ENCODE assay signal across 15 cellular contexts in the genomic region with DNA sequence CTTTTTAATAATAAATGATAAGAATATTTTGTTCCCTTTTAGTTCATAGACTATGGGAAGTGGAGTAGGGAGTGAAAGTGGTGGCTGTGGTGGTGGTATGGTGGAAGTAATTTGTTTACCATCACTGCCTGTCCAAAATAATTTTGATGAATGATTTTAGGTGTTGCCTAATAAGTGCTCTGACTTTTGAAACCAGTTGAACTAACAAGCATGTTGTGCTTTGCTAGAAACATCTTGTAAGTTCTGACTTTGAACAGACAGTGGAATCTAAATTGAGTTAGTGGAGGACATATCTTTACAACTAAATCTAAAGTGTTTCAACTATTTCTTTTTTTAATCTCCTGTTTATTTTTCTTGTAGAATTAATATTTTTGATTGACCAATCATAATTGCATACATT. TPM values are rescaled to one million over a fixed set of nuclear protein-coding genes. Genes with fewer than 3 reads are reported as not detected.
DNase-seq lines count a peak whose midpoint lies in the region; ATAC-seq, FAIRE-seq and TF ChIP-seq lines count a peak whose summit lies in the region.
"Had no signal": no experiment of that assay in that cellular context is flagged by ENCODE, and none has a peak within 500 bp of the region (broad histone marks: within the 10 kb centered on the region; RNA-seq: fewer than 3 reads in every experiment).

No MANE protein-coding gene starts in this region.

- H3K4me1 Mint-ChIP-seq in activated CD8-positive, alpha-beta T cell treated with anti-CD3 and anti-CD28 coated beads, Interleukin-2, amount 10 ng/mL, durations not matched to agents 7 days and 5 days (ENCODE audit: low read depth): no peaks in the 10 kb centered on the region
- H3K4me1 Mint-ChIP-seq: H9 had no signal

- H4K20me1 ChIP-seq in HepG2 (ENCODE audit: insufficient read depth, low read length): peaks cover 19% of the 10 kb centered on the region; the same call in 1 of the 2 replicates
- no peaks in the 10 kb centered on the region for H4K20me1 ChIP-seq in GM12878 (ENCODE audit: control insufficient read depth, insufficient read depth)

- H3K4me2 ChIP-seq in HepG2 (ENCODE audit: low read depth, low read length) (no peak overlapping the region), GM12878 (ENCODE audit: control insufficient read depth, insufficient read depth) (no peak overlapping the region)

- H3K4me1 ChIP-seq in right lobe of liver (no peaks in the 10 kb centered on the region), HepG2 (ENCODE audit: insufficient read depth, low read length) (no peaks in the 10 kb centered on the region), GM12878 (ENCODE audit: control insufficient read depth, insufficient read depth, low read length) (no peaks in the 10 kb centered on the region; the same call in 1 of the 2 replicates), sigmoid colon (peaks cover 0 to 38% (median 28%) of the 10 kb centered on the region in 4 donors)

- FAIRE-seq in HepG2 (lab: Jason Lieb, UNC): no peak
- FAIRE-seq in GM12878 (lab: Jason Lieb, UNC): no peak

- H3K4me3 ChIP-seq in right lobe of liver (no peak overlapping the region), HepG2 (replicated peaks in 1 of 3; ENCODE audit: insufficient read depth in 1 of 3, low read depth in 2 of 3, low read length in 3 of 3) (no peak overlapping the region), GM12878 (no peak overlapping the region), sigmoid colon (no peak overlapping the region)

- ATAC-seq in right lobe of liver: peak; percentile 34 to 69 (median 48)
- no peak for ATAC-seq in HepG2
- no peak; the same call in 2 of the 3 replicates for ATAC-seq in GM12878
- no peak for ATAC-seq in activated CD8-positive, alpha-beta T cell treated with anti-CD3 and anti-CD28 coated beads, Interleukin-2, amount 10 ng/mL, durations not matched to agents 7 days and 5 days

- RAD21 ChIA-PET in GM12878 (lab: Charles Lee; ENCODE audit: unreplicated experiment): no interaction called here

- no peak for DNase-seq in right lobe of liver
- no peak for DNase-seq in HepG2 (ENCODE audit: low spot score)
- DNase-seq in GM12878 (ENCODE audit: low read depth, low spot score): no peak
- DNase-seq in iris pigment epithelial cell (ENCODE audit: low read depth): peak; percentile 30
- no peak for DNase-seq in sigmoid colon
- no peak for DNase-seq in central memory CD4-positive, alpha-beta T cell
- DNase-seq in activated CD8-positive, alpha-beta T cell treated with anti-CD3 and anti-CD28 coated beads, Interleukin-2, amount 10 ng/mL, durations not matched to agents 7 days and 5 days: no peak
- DNase-seq: ACHN; C1 segment of cervical spinal cord; Calu3; CD4-positive, alpha-beta T cell; DMS 273 treated with DMSO at 0.1 percent for 48 hours; GOT3; H9 had no signal

- no peak overlapping the region for H3K27ac Mint-ChIP-seq in activated CD8-positive, alpha-beta T cell treated with anti-CD3 and anti-CD28 coated beads, Interleukin-2, amount 10 ng/mL, durations not matched to agents 7 days and 5 days
- H3K27ac Mint-ChIP-seq: B cell; CD4-positive, alpha-beta T cell; H9 had no signal

- H3K36me3 ChIP-seq in right lobe of liver (no peaks in the 10 kb centered on the region), HepG2 (replicated peaks in 1 of 2; ENCODE audit: control insufficient read depth in 1 of 2, insufficient read depth in 2 of 2, low read length in 2 of 2) (no peaks in the 10 kb centered on the region; a peak in 1 of 5 replicates), GM12878 (ENCODE audit: control insufficient read depth in 2 of 2, insufficient read depth in 2 of 2, low read length in 1 of 2) (no peaks in the 10 kb centered on the region; a peak in 2 of 4 replicates), sigmoid colon (peaks cover 0 to 5% (median 0%) of the 10 kb centered on the region in 4 donors)

- H3K9ac ChIP-seq in HepG2 (ENCODE audit: insufficient read depth, low read depth, low read length) (no peak overlapping the region), GM12878 (ENCODE audit: control insufficient read depth, insufficient read depth, low read length) (no peak overlapping the region)

- intact Hi-C loops in right lobe of liver (cut with DNase I) (no loop called here), HepG2 (cut with micrococcal nuclease; ENCODE audit: unreplicated experiment) (no loop called here), GM12878 (cut with micrococcal nuclease; ENCODE audit: unreplicated experiment) (no loop called here), sigmoid colon (cut with DNase I) (no loop called here)

- in situ Hi-C loops in HepG2 (cut with HindIII; ENCODE audit: extremely low pct_ligation_motif_present, low pct_unique_long_range_greater_than_20kb) (no loop called here), GM12878 (cut with MboI) (no loop called here)

- H3K79me2 ChIP-seq in HepG2 (ENCODE audit: insufficient read depth, low read length) (peaks cover 28% of the 10 kb centered on the region), GM12878 (ENCODE audit: control insufficient read depth, insufficient read depth, low read length) (peaks cover 64% of the 10 kb centered on the region)

- peaks cover 3% of the 10 kb centered on the region for H3K36me3 Mint-ChIP-seq in activated CD8-positive, alpha-beta T cell treated with anti-CD3 and anti-CD28 coated beads, Interleukin-2, amount 10 ng/mL, durations not matched to agents 7 days and 5 days (ENCODE audit: low read depth)

- POLR2A ChIA-PET in HepG2 (lab: Yijun Ruan, JAX): no interaction called here
- POLR2A ChIA-PET in GM12878 (lab: Charles Lee): no interaction called here
- POLR2A ChIA-PET in activated CD8-positive, alpha-beta T cell treated with anti-CD3 and anti-CD28 coated beads, Interleukin-2, amount 10 ng/mL, durations not matched to agents 7 days and 5 days (lab: Charles Lee): no interaction called here

- CTCF ChIA-PET in HepG2 (lab: Yijun Ruan, JAX; ENCODE audit: low intra/inter-chr PET ratio, low total read pairs) (no interaction called here), GM12878 (lab: Yijun Ruan, JAX) (interaction anchor here (1.4 kb wide), 1 partner anchor 11 kb away, joined by 4 read pairs; no protein-coding TSS in a partner anchor)
- CTCF ChIA-PET in activated CD8-positive, alpha-beta T cell treated with anti-CD3 and anti-CD28 coated beads, Interleukin-2, amount 10 ng/mL, durations not matched to agents 7 days and 5 days (lab: Charles Lee): no interaction called here

- SMC1A ChIA-PET in GM12878 (lab: Charles Lee; ENCODE audit: uncharacterized antibody, unreplicated experiment): interaction anchor here (1.0 kb wide), 2 partner anchors 9 to 32 kb away, joined by 4 to 6 read pairs; no protein-coding TSS in a partner anchor

- H3K9me3 ChIP-seq in right lobe of liver (no peaks in the 10 kb centered on the region), HepG2 (ENCODE audit: low read length) (no peaks in the 10 kb centered on the region), GM12878 (replicated peaks; ENCODE audit: control insufficient read depth, insufficient read depth, low read length) (peaks cover 5% of the 10 kb centered on the region), sigmoid colon (no peaks in the 10 kb centered on the region)

- H3K9me3 Mint-ChIP-seq in activated CD8-positive, alpha-beta T cell treated with anti-CD3 and anti-CD28 coated beads, Interleukin-2, amount 10 ng/mL, durations not matched to agents 7 days and 5 days (ENCODE audit: insufficient read depth): no peaks in the 10 kb centered on the region
- H3K9me3 Mint-ChIP-seq: CD4-positive, alpha-beta T cell had no signal

- no peaks in the 10 kb centered on the region for H3K27me3 ChIP-seq in right lobe of liver
- no peaks in the 10 kb centered on the region for H3K27me3 ChIP-seq in HepG2 (ENCODE audit: control insufficient read depth in 1 of 2, insufficient read depth in 2 of 2, low read length in 2 of 2)
- H3K27me3 ChIP-seq in GM12878 (replicated peaks in 1 of 2; ENCODE audit: control insufficient read depth in 2 of 2, insufficient read depth in 2 of 2, low read length in 1 of 2): no peaks in the 10 kb centered on the region
- H3K27me3 ChIP-seq in sigmoid colon: no peaks in the 10 kb centered on the region

- H2AFZ ChIP-seq in HepG2 (ENCODE audit: low read length): no peak overlapping the region
- no peak overlapping the region for H2AFZ ChIP-seq in GM12878 (ENCODE audit: control insufficient read depth, low read depth, low read length)

- H3K27ac ChIP-seq in right lobe of liver (peak overlapping the region in 1 of 3 donors; percentile 7), HepG2 (ENCODE audit: extremely low read length, insufficient read depth, low read length) (no peak overlapping the region), GM12878 (ENCODE audit: control insufficient read depth, insufficient read depth) (no peak overlapping the region), sigmoid colon (no peak overlapping the region)

- TF ChIP-seq CTCF in right lobe of liver (IDR thresholded peaks at IDR 0.05): no peak
- TF ChIP-seq CTCF in HepG2 (CRISPR knock-in tag; IDR thresholded peaks at IDR 0.05): no peak
- TF ChIP-seq CTCF in GM12878 (IDR thresholded peaks at IDR 0.05 in 2 of 3, conservative IDR thresholded peaks at IDR 0.05 in 1 of 3; ENCODE audit: control insufficient read depth in 2 of 3, extremely low read depth in 1 of 3, insufficient read depth in 1 of 3, low read depth in 3 of 3, low read length in 3 of 3): no peak
- TF ChIP-seq CTCF in sigmoid colon (IDR thresholded peaks at IDR 0.05): no peak

- TF ChIP-seq POLR2A in right lobe of liver (IDR thresholded peaks at IDR 0.05): no peak
- TF ChIP-seq POLR2A in HepG2 (IDR thresholded peaks at IDR 0.05; ENCODE audit: insufficient read depth in 1 of 2, low read depth in 2 of 2, low read length in 2 of 2): no peak
- no peak for TF ChIP-seq POLR2A in GM12878 (IDR thresholded peaks at IDR 0.05; ENCODE audit: low read depth, low read length)
- no peak for TF ChIP-seq POLR2A in sigmoid colon (IDR thresholded peaks at IDR 0.05)

- no peaks in the 10 kb centered on the region for H3K27me3 Mint-ChIP-seq in activated CD8-positive, alpha-beta T cell treated with anti-CD3 and anti-CD28 coated beads, Interleukin-2, amount 10 ng/mL, durations not matched to agents 7 days and 5 days (ENCODE audit: low read depth)
- H3K27me3 Mint-ChIP-seq: B cell; CD4-positive, alpha-beta T cell had no signal

- TF ChIP-seq EP300 in HepG2 (IDR thresholded peaks at IDR 0.05; ENCODE audit: low read depth in 2 of 2, low read length in 2 of 2) (no peak), HepG2 (CRISPR knock-in tag; IDR thresholded peaks at IDR 0.05; ENCODE audit: borderline replicate concordance) (no peak), GM12878 (IDR thresholded peaks at IDR 0.05; ENCODE audit: borderline replicate concordance in 1 of 2, control insufficient read depth in 1 of 2, low read depth in 2 of 2, low read length in 2 of 2) (no peak), sigmoid colon (IDR thresholded peaks at IDR 0.05) (no peak)

- TF ChIP-seq RAD21 in HepG2 (CRISPR knock-in tag; IDR thresholded peaks at IDR 0.05) (no peak), GM12878 (IDR thresholded peaks at IDR 0.05; ENCODE audit: insufficient read depth, low read depth, low read length) (no peak)

- H3K4me3 Mint-ChIP-seq in activated CD8-positive, alpha-beta T cell treated with anti-CD3 and anti-CD28 coated beads, Interleukin-2, amount 10 ng/mL, durations not matched to agents 7 days and 5 days: no peak overlapping the region
- H3K4me3 Mint-ChIP-seq: B cell, H9 had no signal

- no TSS peak for BruUV-seq in HepG2 (replicated peaks; lab: Mats Ljungman, UMichigan)
- BruUV-seq in GM12878 (replicated peaks; lab: Mats Ljungman, UMichigan): no TSS peak

RNA-seq across cellular contexts. Expression of gene ZEB1, which starts 49.7 kb away (rescaled TPM):
- total RNA-seq in right lobe of liver (10 to 100 TPM in 5 of 6 experiments, 1 to 10 TPM in 1; 10.0 to 17.6 (median 13.6) TPM), HepG2 (2016; rRNA removed; fragmentation: Illumina TruSeq; extraction: Trizol) (18.0 and 24.7 TPM in 2 replicates), GM12878 (2014; rRNA removed) (19.1 and 30.7 TPM in 2 replicates), GM12878 (2014; rRNA removed; fragmentation: Illumina TruSeq; extraction: Trizol) (35.6 and 37.0 TPM in 2 replicates), GM12878 (2021) (25.7 and 26.3 TPM in 2 replicates), sigmoid colon (100 to 1,000 TPM; 215 to 255 (median 251) TPM)
- 73.2 and 85.5 TPM in 2 replicates for total RNA-seq in HepG2 (2016; cell fraction: cytosol; rRNA removed; fragmentation: Illumina TruSeq; extraction: Trizol; ENCODE audit: low read depth)
- total RNA-seq in HepG2 (2016; cell fraction: insoluble cytoplasmic fraction; rRNA removed; fragmentation: Illumina TruSeq; extraction: Trizol): 16.1 and 19.9 TPM in 2 replicates
- total RNA-seq in HepG2 (2016; cell fraction: membrane; rRNA removed; fragmentation: Illumina TruSeq; extraction: Trizol): 20.1 and 23.3 TPM in 2 replicates
- 34.1 and 37.0 TPM in 2 replicates for total RNA-seq in HepG2 (2016; cell fraction: nucleus; rRNA removed; fragmentation: Illumina TruSeq; extraction: Trizol)
- polyA plus RNA-seq in HepG2 (2011; rRNA removed) (8.3 and 9.6 TPM in 2 replicates), GM12878 (2011; rRNA removed) (29.7 and 39.7 TPM in 2 replicates), GM12878 (2014; fragmentation: Illumina TruSeq; extraction: Trizol) (28.7 and 36.4 TPM in 2 replicates), GM12878 (2014; fragmentation: Nextera tagmentation; extraction: Ambion mirVana) (10 to 100 TPM; 10.4 to 16.8 TPM), GM12878 (2014; rRNA removed) (13.2 and 15.4 TPM in 2 replicates), GM12878 (2016; fragmentation: Nextera tagmentation; extraction: Ambion mirVana) (10 to 100 TPM; 23.9 to 25.1 TPM), sigmoid colon (10 to 100 TPM in 2 of 3 donors, 1 to 10 TPM in 1; 5.5 to 16.2 (median 12.2) TPM)
- 3.6 and 5.9 TPM in 2 replicates for polyA plus RNA-seq in HepG2 (2011; cell fraction: cytosol; rRNA removed)
- polyA plus RNA-seq in HepG2 (2011; cell fraction: nucleus; rRNA removed): 7.5 and 8.9 TPM in 2 replicates
- polyA plus RNA-seq in HepG2 (2012): 10.1 and 15.2 TPM in 2 replicates
- 0.21 and 0.23 TPM in 2 replicates for polyA plus RNA-seq in HepG2 (2016; cell fraction: cytosol; fragmentation: Illumina TruSeq; extraction: Trizol; ENCODE audit: low read depth)
- 9.3 and 9.7 TPM in 2 replicates for polyA plus RNA-seq in HepG2 (2016; cell fraction: insoluble cytoplasmic fraction; fragmentation: Illumina TruSeq; extraction: Trizol; ENCODE audit: low read depth)
- polyA plus RNA-seq in HepG2 (2016; cell fraction: membrane; fragmentation: Illumina TruSeq; extraction: Trizol; ENCODE audit: low read depth): 0.95 and 1.2 TPM in 2 replicates
- polyA plus RNA-seq in HepG2 (2016; cell fraction: nucleus; fragmentation: Illumina TruSeq; extraction: Trizol; ENCODE audit: insufficient read depth, low read depth): 12.4 and 14.4 TPM in 2 replicates
- 12.9 and 14.6 TPM in 2 replicates for polyA minus RNA-seq in HepG2 (2011; rRNA and poly(A)+ RNA removed; ENCODE audit: low replicate concordance)
- polyA minus RNA-seq in HepG2 (2011; cell fraction: cytosol; rRNA and poly(A)+ RNA removed): 15.5 and 18.0 TPM in 2 replicates
- 102 and 117 TPM in 2 replicates for polyA minus RNA-seq in HepG2 (2011; cell fraction: nucleus; rRNA and poly(A)+ RNA removed)
- total RNA-seq in GM12878 (2013; cell fraction: nucleolus; rRNA removed): 160 and 171 TPM in 2 replicates
- 10.3 TPM for polyA plus RNA-seq in GM12878 (2011; ENCODE audit: low read depth)
- polyA plus RNA-seq in GM12878 (2011; cell fraction: cytosol; rRNA removed): 11.4 and 12.4 TPM in 2 replicates
- 45.9 and 48.9 TPM in 2 replicates for polyA plus RNA-seq in GM12878 (2011; cell fraction: nucleus; rRNA removed)
- 10.9 and 15.2 TPM in 2 replicates for polyA plus RNA-seq in GM12878 (2012)
- polyA minus RNA-seq in GM12878 (2011; rRNA and poly(A)+ RNA removed): 54.2 and 111 TPM in 2 replicates
- 23.4 and 26.3 TPM in 2 replicates for polyA minus RNA-seq in GM12878 (2011; cell fraction: cytosol; rRNA and poly(A)+ RNA removed)
- 87.2 and 150 TPM in 2 replicates for polyA minus RNA-seq in GM12878 (2011; cell fraction: nucleus; rRNA and poly(A)+ RNA removed)
- 10 to 100 TPM; 38.3 to 39.3 TPM for total RNA-seq in activated CD8-positive, alpha-beta T cell treated with anti-CD3 and anti-CD28 coated beads, Interleukin-2, amount 10 ng/mL, durations not matched to agents 7 days and 5 days

Comparison
In these comparisons a context has a peak if more than half of its experiments do, and no peak if none do; other contexts are left out.
1. ATAC-seq: peak in right lobe of liver (4 of 4); none in HepG2 (single experiment), GM12878 (single experiment) and activated CD8-positive, alpha-beta T cell treated with anti-CD3 and anti-CD28 coated beads, Interleukin-2, amount 10 ng/mL, durations not matched to agents 7 days and 5 days (single experiment).